14 cellular contexts compared by ENCODE assay signal in the genomic region with DNA sequence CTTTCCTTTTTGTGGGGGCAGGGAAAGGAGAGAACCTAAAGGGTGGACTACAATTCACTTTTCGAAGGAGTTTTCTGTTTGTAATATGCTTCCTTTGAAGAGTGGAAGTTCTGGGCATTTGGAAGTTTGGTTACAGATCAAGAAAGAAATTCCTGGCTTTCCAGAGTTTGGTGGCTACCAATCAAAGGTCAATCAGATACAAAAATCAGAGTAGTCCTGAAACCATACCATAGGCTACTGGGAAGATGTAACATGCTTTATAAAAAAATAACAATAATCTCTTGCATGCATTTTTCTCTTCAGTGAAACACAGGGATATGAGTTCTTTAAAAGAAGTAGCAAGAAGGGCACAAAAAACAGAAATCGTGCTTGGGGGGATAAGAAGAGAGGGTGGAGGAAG.
DNase-seq lines count a peak whose midpoint lies in the region; ATAC-seq and TF ChIP-seq lines count a peak whose summit lies in the region.
"Had no signal": no experiment of that assay in that cellular context is flagged by ENCODE, and none has a peak within 500 bp of the region (broad histone marks: within the 10 kb centered on the region; RNA-seq: fewer than 3 reads in every experiment).

No MANE protein-coding gene starts in this region.

- no peaks in the 10 kb centered on the region for H3K36me3 ChIP-seq in BLaER1 treated with 17β-estradiol and CSF1 and Interleukin-3, amounts not matched to agents 10 nM and 100 nM
- H3K36me3 ChIP-seq in Peyer's patch = no peaks in the 10 kb centered on the region
- no peaks in the 10 kb centered on the region for H3K36me3 ChIP-seq in gastroesophageal sphincter
- H3K36me3 ChIP-seq in gastrocnemius medialis = no peaks in the 10 kb centered on the region

- H3K4me1 ChIP-seq in BLaER1 treated with 17β-estradiol and CSF1 and Interleukin-3, amounts not matched to agents 10 nM and 100 nM = peaks cover 21 to 34% (median 29%) of the 10 kb centered on the region in 10 experiments
- peaks cover 0 to 55% (median 12%) of the 10 kb centered on the region in 4 donors for H3K4me1 ChIP-seq in Peyer's patch
- peaks cover 30 to 81% (median 31%) of the 10 kb centered on the region in 3 donors for H3K4me1 ChIP-seq in gastroesophageal sphincter
- H3K4me1 ChIP-seq in gastrocnemius medialis = peaks cover 26 to 43% of the 10 kb centered on the region in 2 donors

- no peak overlapping the region for H3K9ac ChIP-seq in BLaER1 treated with 17β-estradiol and CSF1 and Interleukin-3, amounts not matched to agents 10 nM and 100 nM

- no peak overlapping the region for H3K4me3 ChIP-seq in BLaER1 treated with 17β-estradiol and CSF1 and Interleukin-3, amounts not matched to agents 10 nM and 100 nM
- H3K4me3 ChIP-seq in Peyer's patch (peak overlapping the region in 1 of 4 donors; percentile 22), gastroesophageal sphincter (peak overlapping the region in 1 of 2 donors; percentile 1), gastrocnemius medialis (peak overlapping the region in 1 of 4 donors; percentile 27), dorsolateral prefrontal cortex (peak overlapping the region in 16 of 59 donors; percentile 0 to 31 (median 10))

- peak overlapping the region; percentile 10 to 56 (median 38); a peak in 15 of 22 replicates for H3K4me2 ChIP-seq in BLaER1 treated with 17β-estradiol and CSF1 and Interleukin-3, amounts not matched to agents 10 nM and 100 nM

- TF ChIP-seq EP300 in gastroesophageal sphincter (IDR thresholded peaks at IDR 0.05) = no peak

- no peaks in the 10 kb centered on the region for H3K27me3 ChIP-seq in BLaER1 treated with 17β-estradiol and CSF1 and Interleukin-3, amounts not matched to agents 10 nM and 100 nM
- no peaks in the 10 kb centered on the region for H3K27me3 ChIP-seq in Peyer's patch
- no peaks in the 10 kb centered on the region for H3K27me3 ChIP-seq in gastroesophageal sphincter
- no peaks in the 10 kb centered on the region for H3K27me3 ChIP-seq in gastrocnemius medialis
- no peaks in the 10 kb centered on the region for H3K27me3 ChIP-seq in dorsolateral prefrontal cortex

- TF ChIP-seq POLR2A in Peyer's patch (IDR thresholded peaks at IDR 0.05) = no peak
- TF ChIP-seq POLR2A in gastroesophageal sphincter (IDR thresholded peaks at IDR 0.05) = no peak
- TF ChIP-seq POLR2A in gastrocnemius medialis (IDR thresholded peaks at IDR 0.05) = no peak

- H4K20me1 ChIP-seq in BLaER1 treated with 17β-estradiol and CSF1 and Interleukin-3, amounts not matched to agents 10 nM and 100 nM = no peaks in the 10 kb centered on the region; a peak in 1 of 22 replicates

- intact Hi-C loops in gastrocnemius medialis (cut with DNase I; ENCODE audit: low total_unique reads) (loop anchor here (2.0 kb wide), 1 partner anchor 63 kb away; the partner anchor contains the start of gene GADD45A), dorsolateral prefrontal cortex (cut with DNase I) (no loop called here)

- TF ChIP-seq CTCF in Peyer's patch (IDR thresholded peaks at IDR 0.05) = no peak
- no peak for TF ChIP-seq CTCF in gastroesophageal sphincter (IDR thresholded peaks at IDR 0.05)
- no peak for TF ChIP-seq CTCF in gastrocnemius medialis (IDR thresholded peaks at IDR 0.05 in 4 of 5, conservative IDR thresholded peaks at IDR 0.05 in 1 of 5)
- TF ChIP-seq CTCF in dorsolateral prefrontal cortex (IDR thresholded peaks at IDR 0.05 in 54 of 56, conservative IDR thresholded peaks at IDR 0.05 in 2 of 56; ENCODE audit: low read depth in 1 of 56, partially characterized antibody in 56 of 56) = no peak

- WGBS in gastroesophageal sphincter (ENCODE audit: low coverage in 1 of 2), 2 donors = 16 to 31% methylated on average over 2 of the region's 2 CpGs

- ATAC-seq in gastroesophageal sphincter = no peak
- no peak for ATAC-seq in gastrocnemius medialis
- no peak for ATAC-seq in GM18873 (IDR thresholded peaks at IDR 0.05; ENCODE audit: low FRiP score, unreplicated experiment)
- ATAC-seq: CD8-positive, alpha-beta T cell had no signal

- no peak for DNase-seq in Peyer's patch
- no peak for DNase-seq in gastrocnemius medialis
- no peak for DNase-seq in NCI-H2107 (lab: John Stamatoyannopoulos, UW)
- DNase-seq in dorsolateral prefrontal cortex = no peak
- no peak for DNase-seq in NCI-H1694 treated with DMSO at 0.1 percent for 48 hours (lab: John Stamatoyannopoulos, UW)
- DNase-seq: activated T-cell treated with anti-CD3 and anti-CD28 coated beads for 4 hours; CD8-positive, alpha-beta T cell; glutamatergic neuron; KG1; naive B cell; NCI-H446 treated with DMSO at 0.1 percent for 48 hours had no signal

- H3K9me3 ChIP-seq in BLaER1 treated with 17β-estradiol and CSF1 and Interleukin-3, amounts not matched to agents 10 nM and 100 nM (replicated peaks in 1 of 11) = no peaks in the 10 kb centered on the region
- H3K9me3 ChIP-seq in Peyer's patch = no peaks in the 10 kb centered on the region
- no peaks in the 10 kb centered on the region for H3K9me3 ChIP-seq in gastroesophageal sphincter
- no peaks in the 10 kb centered on the region for H3K9me3 ChIP-seq in gastrocnemius medialis

- no peak overlapping the region for H3K27ac ChIP-seq in BLaER1 treated with 17β-estradiol and CSF1 and Interleukin-3, amounts not matched to agents 10 nM and 100 nM
- H3K27ac ChIP-seq in Peyer's patch (peak overlapping the region in 3 of 4 donors; percentile 55 to 74 (median 56)), gastroesophageal sphincter (peak overlapping the region; percentile 73 to 89 (median 89)), gastrocnemius medialis (peak overlapping the region; percentile 4 to 64 (median 36)), dorsolateral prefrontal cortex (peak overlapping the region in 12 of 59 donors; percentile 4 to 49 (median 20))

- in situ Hi-C loops in gastrocnemius medialis (cut with MboI; ENCODE audit: low sequenced_read_pairs in 4 of 4) = loop anchor here in 1 of 4 donors (10.0 kb wide), 1 partner anchor 53 kb away; no protein-coding TSS in a partner anchor

Comparison
In these comparisons a context has a peak if more than half of its experiments do, and no peak if none do; other contexts are left out.
1. H3K27ac ChIP-seq: peak in Peyer's patch (3 of 4), gastroesophageal sphincter (4 of 4) and gastrocnemius medialis (4 of 4); none in BLaER1 treated with 17β-estradiol and CSF1 and Interleukin-3, amounts not matched to agents 10 nM and 100 nM (0 of 11).